Comparison of ENCODE assay signal across 2 cellular contexts in the genomic region with DNA sequence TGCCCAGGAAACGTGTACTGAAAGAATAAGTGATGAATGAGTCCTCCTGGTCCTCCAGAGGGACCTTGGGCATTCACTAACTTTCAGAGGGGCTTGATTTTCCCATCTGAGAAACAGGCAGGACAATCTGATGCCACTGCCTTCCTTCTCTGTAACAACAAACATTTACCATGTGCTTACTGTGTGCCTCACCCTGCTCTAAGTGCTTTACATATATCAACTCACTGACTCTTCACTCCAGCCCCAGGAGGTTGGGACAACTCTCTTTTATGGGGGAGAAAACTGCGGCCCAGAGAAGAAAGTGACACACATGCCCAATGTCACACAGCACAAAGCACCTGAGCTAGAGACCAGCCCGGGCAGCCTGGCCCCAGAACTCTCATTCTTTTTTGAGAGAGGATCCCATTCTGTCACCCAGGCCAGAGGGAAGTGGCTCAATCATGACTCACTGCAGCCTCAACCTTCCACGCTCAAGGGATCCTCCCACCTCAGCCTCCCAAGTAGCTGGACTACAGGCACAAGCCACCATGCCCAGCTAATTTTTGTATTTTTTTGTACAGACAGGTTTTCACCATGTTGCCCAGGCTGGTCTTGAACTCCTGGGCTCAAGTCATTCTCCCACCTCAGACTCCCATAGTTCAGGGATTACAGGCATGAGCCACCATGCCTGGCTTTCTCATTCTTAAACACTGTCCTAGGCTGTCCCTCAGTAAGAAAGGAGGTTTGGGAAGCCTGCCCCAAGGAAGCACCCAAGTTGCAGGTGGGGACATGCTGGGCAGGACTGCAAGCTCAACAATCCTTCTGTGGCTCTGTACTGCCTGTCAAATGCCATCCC.
TF ChIP-seq lines count a peak whose summit lies in the region.

No MANE protein-coding gene starts in this region.

TF ChIP-seq in HEK293, 187 proteins besides CTCF, POLR2A, EP300 and RAD21 (continued from another document):
- 0 out of 2 replicates have a peak, but pooled peaks have one; percentile 18 for TF ChIP-seq ZNF664 (tag by site-specific recombination; IDR thresholded peaks at IDR 0.05)
TF ChIP-seq in HEK293: peak in this region for 1.

TF ChIP-seq in SK-N-SH, 30 proteins besides CTCF, POLR2A, EP300 and RAD21 (continued from another document):
- TF ChIP-seq MEF2A (IDR thresholded peaks at IDR 0.05; ENCODE audit: borderline replicate concordance, low read depth) (no peak), MAX (IDR thresholded peaks at IDR 0.05; ENCODE audit: low read depth) (no peak), REST (IDR thresholded peaks at IDR 0.05; ENCODE audit: low read depth, low read length) (no peak), RXRA (IDR thresholded peaks at IDR 0.05; ENCODE audit: borderline replicate concordance, low read depth) (no peak), JUND (IDR thresholded peaks at IDR 0.05) (no peak), POLR2AphosphoS5 (IDR thresholded peaks at IDR 0.05; ENCODE audit: low read depth, low read length) (no peak)
